ENCODE assay signal across 13 cellular contexts in genomic region chr4:48254381-48255072, GRCh38. TPM values are rescaled to one million over a fixed set of nuclear protein-coding genes. Genes with fewer than 3 reads are reported as not detected.
A peak's percentile ranks its signal among the peaks of the same experiment; 100 is the strongest.
DNase-seq lines count a peak whose midpoint lies in the region; ATAC-seq, FAIRE-seq and TF ChIP-seq lines count a peak whose summit lies in the region.
"Had no signal": no experiment of that assay in that cellular context is flagged by ENCODE, and none has a peak within 500 bp of the region (broad histone marks: within the 10 kb centered on the region; RNA-seq: fewer than 3 reads in every experiment).

No MANE protein-coding gene starts in this region.

- peak; percentile 95 for ATAC-seq in left lobe of liver
- no peak for ATAC-seq in GM18858 (IDR thresholded peaks at IDR 0.05; ENCODE audit: unreplicated experiment)
- ATAC-seq in activated CD4-positive, alpha-beta T cell treated with anti-CD3 and anti-CD28 coated beads for 36 hours, result no peak

- H3K27ac Mint-ChIP-seq in activated CD4-positive, alpha-beta T cell treated with anti-CD3 and anti-CD28 coated beads for 36 hours, result no peak overlapping the region
- H3K27ac Mint-ChIP-seq: activated naive CD8-positive, alpha-beta T cell treated with anti-CD3 and anti-CD28 coated beads, Interleukin-2, amount 10 ng/mL, durations not matched to agents 7 days and 5 days; mesothelial cell of epicardium; stimulated activated naive B cell treated with anti-CD40 and anti-IgM and Interleukin-4, amounts not matched to agents 10 μg/mL and 1 μg/mL and 100 μg/mL, for 72 hours had no signal

- intact Hi-C loops in activated CD4-positive, alpha-beta T cell treated with anti-CD3 and anti-CD28 coated beads for 36 hours (cut with DNase I, micrococcal nuclease), result no loop called here

- TF ChIP-seq CTCF in AG09309 (IDR thresholded peaks at IDR 0.05; ENCODE audit: control insufficient read depth, insufficient read depth, low read depth, low read length, missing control alignments), result no peak
- TF ChIP-seq CTCF in LNCaP clone FGC (IDR thresholded peaks at IDR 0.05; ENCODE audit: control insufficient read depth, extremely low read depth, insufficient read depth), result no peak

- peak; percentile 35 for DNase-seq in AG09309 (ENCODE audit: low read depth)
- DNase-seq in LNCaP clone FGC (ENCODE audit: low read depth), result peak; percentile 11
- peak; percentile 31 for DNase-seq in amniotic stem cell (lab: John Stamatoyannopoulos, UW)
- peak; percentile 80 for DNase-seq in left lobe of liver (ENCODE audit: low spot score)
- no peak for DNase-seq in activated CD4-positive, alpha-beta T cell treated with anti-CD3 and anti-CD28 coated beads for 4 hours
- DNase-seq in frontal cortex (ENCODE audit: low spot score in 2 of 2), result no peak
- DNase-seq in activated CD4-positive, alpha-beta T cell treated with anti-CD3 and anti-CD28 coated beads for 36 hours, result no peak
- DNase-seq: activated CD4-positive, alpha-beta T cell treated with anti-CD3 and anti-CD28 coated beads, Interleukin-2, amount 50 U/mL, for 4 hours; activated naive CD8-positive, alpha-beta T cell treated with anti-CD3 and anti-CD28 coated beads, Interleukin-2, amount 10 ng/mL, durations not matched to agents 7 days and 5 days; NCI-H1417 treated with DMSO at 0.1 percent for 48 hours; stimulated activated naive B cell treated with anti-CD40 and anti-IgM and Interleukin-4, amounts not matched to agents 10 μg/mL and 1 μg/mL and 100 μg/mL, for 72 hours had no signal

- H3K27me3 Mint-ChIP-seq in activated CD4-positive, alpha-beta T cell treated with anti-CD3 and anti-CD28 coated beads for 36 hours, result no peaks in the 10 kb centered on the region
- H3K27me3 Mint-ChIP-seq: activated naive CD8-positive, alpha-beta T cell treated with anti-CD3 and anti-CD28 coated beads, Interleukin-2, amount 10 ng/mL, durations not matched to agents 7 days and 5 days; stimulated activated naive B cell treated with anti-CD40 and anti-IgM and Interleukin-4, amounts not matched to agents 10 μg/mL and 1 μg/mL and 100 μg/mL, for 72 hours had no signal

- POLR2A ChIA-PET in activated CD4-positive, alpha-beta T cell treated with anti-CD3 and anti-CD28 coated beads for 36 hours (lab: Charles Lee), result no interaction called here

- no peak overlapping the region for H3K4me3 Mint-ChIP-seq in activated CD4-positive, alpha-beta T cell treated with anti-CD3 and anti-CD28 coated beads for 36 hours
- H3K4me3 Mint-ChIP-seq: activated naive CD8-positive, alpha-beta T cell treated with anti-CD3 and anti-CD28 coated beads, Interleukin-2, amount 10 ng/mL, durations not matched to agents 7 days and 5 days; mesothelial cell of epicardium; stimulated activated naive B cell treated with anti-CD40 and anti-IgM and Interleukin-4, amounts not matched to agents 10 μg/mL and 1 μg/mL and 100 μg/mL, for 72 hours had no signal

- no peak for FAIRE-seq in frontal cortex (lab: Jason Lieb, UNC)

- CTCF ChIA-PET in activated CD4-positive, alpha-beta T cell treated with anti-CD3 and anti-CD28 coated beads for 36 hours (lab: Charles Lee), result interaction anchor here (0.6 to 0.7 kb wide), 2 partner anchors 133 to 690 kb away, joined by 3 to 4 read pairs; no protein-coding TSS in a partner anchor

- H3K4me3 ChIP-seq in AG09309 (ENCODE audit: control insufficient read depth, low read depth, low read length) (no peak overlapping the region), LNCaP clone FGC (ENCODE audit: low read depth, low read length) (no peak overlapping the region)

- no peaks in the 10 kb centered on the region for H3K9me3 Mint-ChIP-seq in activated CD4-positive, alpha-beta T cell treated with anti-CD3 and anti-CD28 coated beads for 36 hours (ENCODE audit: low read depth)
- H3K9me3 Mint-ChIP-seq: mesothelial cell of epicardium had no signal

- H3K4me1 Mint-ChIP-seq in activated CD4-positive, alpha-beta T cell treated with anti-CD3 and anti-CD28 coated beads for 36 hours, result no peaks in the 10 kb centered on the region
- H3K4me1 Mint-ChIP-seq: activated naive CD8-positive, alpha-beta T cell treated with anti-CD3 and anti-CD28 coated beads, Interleukin-2, amount 10 ng/mL, durations not matched to agents 7 days and 5 days had no signal

- no peaks in the 10 kb centered on the region for H3K36me3 Mint-ChIP-seq in activated CD4-positive, alpha-beta T cell treated with anti-CD3 and anti-CD28 coated beads for 36 hours (ENCODE audit: low read depth)
- H3K36me3 Mint-ChIP-seq: mesothelial cell of epicardium had no signal

RNA-seq across cellular contexts. Expression of gene TEC, which starts 15.1 kb away (rescaled TPM):
- total RNA-seq in left lobe of liver (3.2 TPM), frontal cortex (1.6 TPM)
- total RNA-seq in activated CD4-positive, alpha-beta T cell treated with anti-CD3 and anti-CD28 coated beads for 36 hours, result 1 to 10 TPM; 3.5 to 4.3 TPM

Comparison
In these comparisons a context has a peak if more than half of its experiments do, and no peak if none do; other contexts are left out.
1. DNase-seq: peak in AG09309 (single experiment), LNCaP clone FGC (single experiment), amniotic stem cell (single experiment) and left lobe of liver (single experiment); none in activated CD4-positive, alpha-beta T cell treated with anti-CD3 and anti-CD28 coated beads for 4 hours (0 of 2), frontal cortex (0 of 2) and activated CD4-positive, alpha-beta T cell treated with anti-CD3 and anti-CD28 coated beads for 36 hours (single experiment).